ENCODE assay signal across 8 cellular contexts in the genomic region with DNA sequence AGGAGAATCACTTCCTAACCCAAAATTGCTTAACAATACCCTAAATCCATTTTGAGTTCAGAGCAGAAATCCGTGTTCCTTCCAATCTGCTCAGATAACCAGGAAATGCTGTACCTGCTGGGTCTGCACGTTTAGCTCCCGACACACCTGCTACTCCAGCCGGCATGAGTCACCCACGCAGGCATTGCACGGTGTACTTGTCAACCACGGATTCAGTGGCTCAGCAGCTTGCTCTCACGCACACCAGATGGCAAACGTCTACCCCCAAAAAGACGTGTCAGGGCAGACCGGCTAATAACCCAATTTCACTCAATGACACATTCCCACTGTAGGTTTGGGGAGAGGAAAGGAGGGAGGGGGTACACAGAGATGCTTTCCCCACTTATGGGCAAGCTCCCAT.
DNase-seq lines count a peak whose midpoint lies in the region; ATAC-seq and TF ChIP-seq lines count a peak whose summit lies in the region.

No MANE protein-coding gene starts in this region.

- H3K36me3 ChIP-seq in mesendoderm (ENCODE audit: control insufficient read depth, insufficient read depth, low read length), result no peaks in the 10 kb centered on the region
- H3K36me3 ChIP-seq in esophagus muscularis mucosa, result no peaks in the 10 kb centered on the region

- H3K9me3 ChIP-seq in esophagus muscularis mucosa, result no peaks in the 10 kb centered on the region

- peak; percentile 75 for DNase-seq in GM12865 (ENCODE audit: low read depth)
- peak; percentile 70 for DNase-seq in NCI-H510A (lab: John Stamatoyannopoulos, UW)
- DNase-seq in caudate nucleus (lab: John Stamatoyannopoulos, UW), result peak in 41 of 61 donors; percentile 12 to 79 (median 39)
- peak; percentile 72 for DNase-seq in posterior vena cava (ENCODE audit: low spot score)
- no peak for DNase-seq in mesendoderm
- no peak for DNase-seq in UCSD-AML1 (lab: John Stamatoyannopoulos, UW; ENCODE audit: unreplicated experiment)
- no peak for DNase-seq in esophagus muscularis mucosa (ENCODE audit: extremely low spot score)

- no peak for ATAC-seq in GM21360 (IDR thresholded peaks at IDR 0.05; ENCODE audit: unreplicated experiment)

- WGBS in mesendoderm (ENCODE audit: extremely low coverage, insufficient coverage, low lambda C conversion rate), result no CpG with 5 or more reads among the region's 11 CpGs
- 54% methylated on average over 10 of the region's 11 CpGs for WGBS in esophagus muscularis mucosa

- H3K18ac ChIP-seq in mesendoderm (ENCODE audit: low read length), result no peak overlapping the region

- intact Hi-C loops in posterior vena cava (cut with DNase I) (no loop called here), esophagus muscularis mucosa (cut with DNase I) (no loop called here)

- no peak overlapping the region for H2BK5ac ChIP-seq in mesendoderm (ENCODE audit: low read length)

- H3K79me2 ChIP-seq in mesendoderm (ENCODE audit: control insufficient read depth, insufficient read depth, low read length), result no peaks in the 10 kb centered on the region

- H3K9ac ChIP-seq in mesendoderm (ENCODE audit: low read length), result no peak overlapping the region

- H3K4me2 ChIP-seq in mesendoderm (ENCODE audit: low read length), result no peak overlapping the region

- TF ChIP-seq EP300 in esophagus muscularis mucosa (IDR thresholded peaks at IDR 0.05), result no peak

- H4K5ac ChIP-seq in mesendoderm (ENCODE audit: low read length), result no peak overlapping the region

- no peak overlapping the region for H2BK120ac ChIP-seq in mesendoderm (ENCODE audit: low read depth, low read length)

- H3K56ac ChIP-seq in mesendoderm (ENCODE audit: low read length), result no peak overlapping the region

- no peak overlapping the region for H4K8ac ChIP-seq in mesendoderm (ENCODE audit: low read depth, low read length)

- H3K27ac ChIP-seq in caudate nucleus (ENCODE audit: low read depth, low read length) (peak overlapping the region; percentile 58), mesendoderm (ENCODE audit: low read depth, low read length) (no peak overlapping the region), esophagus muscularis mucosa (replicated peaks in 1 of 4) (no peak overlapping the region)

- no peak overlapping the region for H3K23ac ChIP-seq in mesendoderm (ENCODE audit: low read length)

- H3K4me3 ChIP-seq in GM12865 (ENCODE audit: low read depth, low read length) (no peak overlapping the region), mesendoderm (ENCODE audit: low read length) (no peak overlapping the region), esophagus muscularis mucosa (no peak overlapping the region)

- no peak overlapping the region for H3K4ac ChIP-seq in mesendoderm (ENCODE audit: low read depth, low read length)

- no peaks in the 10 kb centered on the region for H3K4me1 ChIP-seq in mesendoderm (ENCODE audit: control insufficient read depth, low read depth, low read length)
- H3K4me1 ChIP-seq in esophagus muscularis mucosa, result peaks cover 0 to 25% (median 22%) of the 10 kb centered on the region in 4 donors

- H2AK5ac ChIP-seq in mesendoderm (ENCODE audit: low read length), result no peak overlapping the region

- no peaks in the 10 kb centered on the region for H3K79me1 ChIP-seq in mesendoderm (ENCODE audit: low read length)

- H3K27me3 ChIP-seq in mesendoderm (ENCODE audit: insufficient read depth, low read length, poor library complexity), result peaks cover 18% of the 10 kb centered on the region
- peaks cover 0 to 47% (median 2%) of the 10 kb centered on the region in 4 donors for H3K27me3 ChIP-seq in esophagus muscularis mucosa

- no peak for TF ChIP-seq POLR2A in esophagus muscularis mucosa (IDR thresholded peaks at IDR 0.05; ENCODE audit: low read depth)

- no peak overlapping the region for H2BK15ac ChIP-seq in mesendoderm (replicated peaks; ENCODE audit: low read depth)

- no peak for TF ChIP-seq CTCF in GM12865 (IDR thresholded peaks at IDR 0.05; ENCODE audit: insufficient read depth, low read depth, low read length, missing control alignments)
- TF ChIP-seq CTCF in esophagus muscularis mucosa (IDR thresholded peaks at IDR 0.05), result no peak

Comparison
In these comparisons a context has a peak if more than half of its experiments do, and no peak if none do; other contexts are left out.
1. DNase-seq: peak in GM12865 (single experiment), NCI-H510A (single experiment), caudate nucleus (41 of 61) and posterior vena cava (single experiment); none in mesendoderm (single experiment), UCSD-AML1 (single experiment) and esophagus muscularis mucosa (single experiment).